14 cellular contexts compared by ENCODE assay signal in genomic region chr1:187878883-187879282, GRCh38.
DNase-seq lines count a peak whose midpoint lies in the region; ATAC-seq and TF ChIP-seq lines count a peak whose summit lies in the region.
"Had no signal": no experiment of that assay in that cellular context is flagged by ENCODE, and none has a peak within 500 bp of the region (broad histone marks: within the 10 kb centered on the region; RNA-seq: fewer than 3 reads in every experiment).

No MANE protein-coding gene starts in this region.

- H3K4me1 ChIP-seq in PC-9 (replicated peaks; ENCODE audit: insufficient read depth): no peaks in the 10 kb centered on the region

- H3K36me3 ChIP-seq in SU-DHL-6 (ENCODE audit: low read length) (no peaks in the 10 kb centered on the region), PC-9 (ENCODE audit: low read depth) (no peaks in the 10 kb centered on the region)

- no TSS peak for BruUV-seq in PC-9 (replicated peaks; lab: Mats Ljungman, UMichigan)

- intact Hi-C loops in PC-9 (cut with micrococcal nuclease; ENCODE audit: unreplicated experiment): no loop called here

- no peak overlapping the region for H3K4me3 ChIP-seq in SU-DHL-6 (ENCODE audit: insufficient read depth, low read length, poor library complexity, severe bottlenecking)
- H3K4me3 ChIP-seq in PC-9: no peak overlapping the region

- H3K27me3 ChIP-seq in SU-DHL-6 (ENCODE audit: low read length): no peaks in the 10 kb centered on the region
- no peaks in the 10 kb centered on the region for H3K27me3 ChIP-seq in PC-9 (ENCODE audit: insufficient read depth, low read depth)

- H3K27me3 Mint-ChIP-seq in natural killer cell treated with Interleukin-12 subunit alpha and Interleukin-12 subunit beta and Interleukin-15 and Interleukin-18, amount 100 ng/mL, for 72 hours: no peaks in the 10 kb centered on the region
- H3K27me3 Mint-ChIP-seq: CD4-positive, CD25-positive, alpha-beta regulatory T cell; IgD-negative memory B cell had no signal

- H3K9me3 Mint-ChIP-seq in natural killer cell treated with Interleukin-12 subunit alpha and Interleukin-12 subunit beta and Interleukin-15 and Interleukin-18, amount 100 ng/mL, for 72 hours: peaks cover 17% of the 10 kb centered on the region

- H2AFZ ChIP-seq in SU-DHL-6 (ENCODE audit: low read depth, low read length, severe bottlenecking): peak overlapping the region; percentile 44
- no peak overlapping the region for H2AFZ ChIP-seq in PC-9

- H3K4me2 ChIP-seq in SU-DHL-6 (ENCODE audit: low read depth, low read length, poor library complexity, severe bottlenecking) (no peak overlapping the region), PC-9 (no peak overlapping the region)
- H3K4me2 ChIP-seq: SK-N-SH had no signal

- H4K20me1 ChIP-seq in SU-DHL-6 (ENCODE audit: low read depth, low read length): no peaks in the 10 kb centered on the region
- no peaks in the 10 kb centered on the region for H4K20me1 ChIP-seq in PC-9 (ENCODE audit: insufficient read depth)

- H3K9me2 ChIP-seq in SU-DHL-6 (replicated peaks; ENCODE audit: insufficient read depth, low read length): no peaks in the 10 kb centered on the region
- no peaks in the 10 kb centered on the region for H3K9me2 ChIP-seq in PC-9 (ENCODE audit: insufficient read depth)
- H3K9me2 ChIP-seq: SK-N-SH had no signal

- POLR2A ChIA-PET in PC-9 (lab: Charles Lee; ENCODE audit: unreplicated experiment): no interaction called here

- H3F3A ChIP-seq in SU-DHL-6 (ENCODE audit: insufficient read depth) (no peaks in the 10 kb centered on the region), PC-9 (ENCODE audit: insufficient read depth, low read depth) (no peaks in the 10 kb centered on the region)

- no peaks in the 10 kb centered on the region for H3K4me1 Mint-ChIP-seq in natural killer cell treated with Interleukin-12 subunit alpha and Interleukin-12 subunit beta and Interleukin-15 and Interleukin-18, amount 100 ng/mL, for 72 hours (ENCODE audit: low read depth in 2 of 2)
- H3K4me1 Mint-ChIP-seq: CD4-positive, CD25-positive, alpha-beta regulatory T cell; IgD-negative memory B cell had no signal

- H3K9ac ChIP-seq in SU-DHL-6 (ENCODE audit: low read length): no peak overlapping the region
- H3K9ac ChIP-seq: SK-N-SH had no signal

- ATAC-seq in natural killer cell treated with Interleukin-12 subunit alpha and Interleukin-12 subunit beta and Interleukin-15 and Interleukin-18, amount 100 ng/mL, for 72 hours: no peak
- ATAC-seq: Panc1 had no signal

- CTCF ChIA-PET in PC-9 (lab: Charles Lee): no interaction called here

- no peaks in the 10 kb centered on the region for H3K9me3 ChIP-seq in SU-DHL-6 (ENCODE audit: insufficient read depth, low read length)
- H3K9me3 ChIP-seq in PC-9 (ENCODE audit: insufficient read depth, low read depth): no peaks in the 10 kb centered on the region; the same call in 1 of the 2 replicates
- H3K9me3 ChIP-seq: SK-N-SH had no signal

- TF ChIP-seq CTCF in SU-DHL-6 (IDR thresholded peaks at IDR 0.05; ENCODE audit: insufficient read depth, low read length, poor library complexity, severe bottlenecking) (no peak), PC-9 (conservative IDR thresholded peaks at IDR 0.05) (no peak)

- H3K79me2 ChIP-seq in SU-DHL-6 (ENCODE audit: insufficient read depth, low read length) (no peaks in the 10 kb centered on the region), PC-9 (ENCODE audit: low read depth) (no peaks in the 10 kb centered on the region)

- no peaks in the 10 kb centered on the region for H3K36me3 Mint-ChIP-seq in natural killer cell treated with Interleukin-12 subunit alpha and Interleukin-12 subunit beta and Interleukin-15 and Interleukin-18, amount 100 ng/mL, for 72 hours
- H3K36me3 Mint-ChIP-seq: CD4-positive, CD25-positive, alpha-beta regulatory T cell; IgD-negative memory B cell had no signal

- H3K4me3 Mint-ChIP-seq in natural killer cell treated with Interleukin-12 subunit alpha and Interleukin-12 subunit beta and Interleukin-15 and Interleukin-18, amount 100 ng/mL, for 72 hours: no peak overlapping the region
- H3K4me3 Mint-ChIP-seq: CD4-positive, CD25-positive, alpha-beta regulatory T cell; IgD-negative memory B cell had no signal

- H3K27ac ChIP-seq in SU-DHL-6 (ENCODE audit: low read depth, low read length) (no peak overlapping the region), PC-9 (no peak overlapping the region)

- H3K27ac Mint-ChIP-seq in natural killer cell treated with Interleukin-12 subunit alpha and Interleukin-12 subunit beta and Interleukin-15 and Interleukin-18, amount 100 ng/mL, for 72 hours: no peak overlapping the region
- H3K27ac Mint-ChIP-seq: CD4-positive, CD25-positive, alpha-beta regulatory T cell; IgD-negative memory B cell had no signal

- DNase-seq in NCI-H748 (lab: John Stamatoyannopoulos, UW; ENCODE audit: unreplicated experiment) (peak; percentile 41), NCI-H748 treated with DMSO at 0.1 percent for 48 hours (lab: John Stamatoyannopoulos, UW) (no peak), NCI-H2107 (lab: John Stamatoyannopoulos, UW) (peak; percentile 11), PC-9 (no peak), GM03348 (ENCODE audit: low spot score) (no peak)
- DNase-seq in natural killer cell treated with Interleukin-12 subunit alpha and Interleukin-12 subunit beta and Interleukin-15 and Interleukin-18, amount 100 ng/mL, for 72 hours (ENCODE audit: low spot score): no peak
- DNase-seq: CD4-positive, CD25-positive, alpha-beta regulatory T cell; NCI-H2029 treated with DMSO at 0.1 percent for 48 hours; NCI-H2227 treated with DMSO at 0.1 percent for 48 hours; SIG-M5; SK-N-SH had no signal

Comparison
In these comparisons a context has a peak if more than half of its experiments do, and no peak if none do; other contexts are left out.
1. DNase-seq: peak in NCI-H748 (single experiment) and NCI-H2107 (single experiment); none in NCI-H748 treated with DMSO at 0.1 percent for 48 hours (single experiment), PC-9 (0 of 2), natural killer cell treated with Interleukin-12 subunit alpha and Interleukin-12 subunit beta and Interleukin-15 and Interleukin-18, amount 100 ng/mL, for 72 hours (single experiment) and GM03348 (single experiment).